In the genomic region with DNA sequence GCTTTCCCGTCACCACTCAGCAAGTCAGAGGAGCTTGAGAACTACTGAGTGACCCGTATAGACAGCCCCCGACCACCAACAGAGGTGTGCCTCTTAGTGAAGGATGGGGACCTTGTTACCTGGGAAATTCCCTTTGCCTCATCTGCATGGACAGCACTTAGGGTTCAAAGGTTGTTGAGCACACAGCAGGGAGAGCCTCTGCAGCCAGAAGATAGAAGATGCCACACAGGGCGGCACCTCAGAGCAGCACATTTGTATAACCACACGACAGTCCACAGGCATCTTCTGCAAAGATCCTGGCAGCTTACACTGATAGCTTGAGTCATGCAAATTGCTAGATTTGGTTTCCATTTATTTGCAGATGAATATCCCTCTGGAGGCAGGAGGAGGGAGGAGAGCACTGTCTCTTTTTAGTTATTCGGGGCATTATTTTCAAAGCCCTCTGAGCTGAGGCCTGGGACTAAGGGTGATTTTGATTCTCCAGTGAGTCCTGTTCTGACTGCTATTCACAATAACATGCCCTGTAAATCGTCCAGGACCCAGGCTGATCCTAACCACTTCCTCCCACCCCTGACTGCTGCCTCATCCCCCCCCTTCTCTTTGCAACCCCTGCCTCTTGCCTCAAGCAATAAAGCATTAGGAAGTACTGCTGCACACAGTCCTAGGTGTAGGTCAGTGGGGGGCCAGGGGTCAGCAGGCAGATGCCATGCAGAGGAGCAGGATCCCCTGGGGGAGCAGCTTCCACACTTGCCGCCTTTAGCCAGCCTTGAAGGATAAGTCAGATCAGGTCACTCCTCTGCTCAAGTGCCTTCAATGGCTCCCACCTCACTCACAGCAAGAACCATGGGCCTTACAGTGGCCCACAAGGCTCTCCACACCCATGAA, we compare ENCODE assay signal across 8 cellular contexts. TPM values are rescaled to one million over a fixed set of nuclear protein-coding genes. Genes with fewer than 3 reads are reported as not detected.
DNase-seq lines count a peak whose midpoint lies in the region; ATAC-seq and TF ChIP-seq lines count a peak whose summit lies in the region.

No MANE protein-coding gene starts in this region.

- H3K56ac ChIP-seq in mesendoderm (ENCODE audit: low read length), result no peak overlapping the region

- POLR2A ChIA-PET in activated CD8-positive, alpha-beta T cell treated with anti-CD3 and anti-CD28 coated beads for 36 hours (lab: Charles Lee), result interaction anchor here (0.9 to 1.4 kb wide), 7 partner anchors 11 to 133 kb away, joined by 3 to 9 read pairs (median 4); no protein-coding TSS in a partner anchor

- TF ChIP-seq CTCF in activated CD8-positive, alpha-beta T cell treated with anti-CD3 and anti-CD28 coated beads for 36 hours (IDR thresholded peaks at IDR 0.05), result no peak

- no peaks in the 10 kb centered on the region for H3K27me3 Mint-ChIP-seq in activated CD8-positive, alpha-beta T cell treated with anti-CD3 and anti-CD28 coated beads for 36 hours

- no peaks in the 10 kb centered on the region for H3K79me2 ChIP-seq in mesendoderm (ENCODE audit: control insufficient read depth, insufficient read depth, low read length)

- no peaks in the 10 kb centered on the region for H3K4me1 ChIP-seq in mesendoderm (ENCODE audit: control insufficient read depth, low read depth, low read length)

- no peaks in the 10 kb centered on the region for H3K36me3 Mint-ChIP-seq in activated CD8-positive, alpha-beta T cell treated with anti-CD3 and anti-CD28 coated beads for 36 hours (ENCODE audit: low read depth)

- no peaks in the 10 kb centered on the region for H3K79me1 ChIP-seq in mesendoderm (ENCODE audit: low read length)

- no CpG with 5 or more reads among the region's 8 CpGs for WGBS in mesendoderm (ENCODE audit: extremely low coverage, insufficient coverage, low lambda C conversion rate)

- no peak overlapping the region for H3K18ac ChIP-seq in mesendoderm (ENCODE audit: low read length)

- no peak overlapping the region for H2BK120ac ChIP-seq in mesendoderm (ENCODE audit: low read depth, low read length)

- no peak overlapping the region for H3K9ac ChIP-seq in mesendoderm (ENCODE audit: low read length)

- H3K4me3 ChIP-seq in mesendoderm (ENCODE audit: low read length), result no peak overlapping the region

- CTCF ChIA-PET in activated CD8-positive, alpha-beta T cell treated with anti-CD3 and anti-CD28 coated beads for 36 hours (lab: Charles Lee), result interaction anchor here (0.9 to 5.1 kb wide), 5 partner anchors 11 to 48 kb away, joined by 3 to 51 read pairs (median 4); a partner anchor contains a TSS

- ATAC-seq in GM18502 (IDR thresholded peaks at IDR 0.05; ENCODE audit: poor library complexity, unreplicated experiment) (peak; percentile 71), HG02642 (IDR thresholded peaks at IDR 0.05; ENCODE audit: poor library complexity, unreplicated experiment) (no peak), HG03025 (IDR thresholded peaks at IDR 0.05; ENCODE audit: low FRiP score, unreplicated experiment) (no peak)
- ATAC-seq in activated CD8-positive, alpha-beta T cell treated with anti-CD3 and anti-CD28 coated beads for 36 hours, result peak; percentile 91

- no peak overlapping the region for H2BK15ac ChIP-seq in mesendoderm (replicated peaks; ENCODE audit: low read depth)

- H3K27me3 ChIP-seq in mesendoderm (ENCODE audit: insufficient read depth, low read length, poor library complexity), result no peaks in the 10 kb centered on the region

- intact Hi-C loops in activated CD8-positive, alpha-beta T cell treated with anti-CD3 and anti-CD28 coated beads for 36 hours (cut with micrococcal nuclease), result no loop called here

- no peak overlapping the region for H4K5ac ChIP-seq in mesendoderm (ENCODE audit: low read length)

- H3K4me1 Mint-ChIP-seq in activated CD8-positive, alpha-beta T cell treated with anti-CD3 and anti-CD28 coated beads for 36 hours (ENCODE audit: low read depth), result peaks cover 53% of the 10 kb centered on the region

- H3K4ac ChIP-seq in mesendoderm (ENCODE audit: low read depth, low read length), result no peak overlapping the region

- H3K36me3 ChIP-seq in mesendoderm (ENCODE audit: control insufficient read depth, insufficient read depth, low read length), result no peaks in the 10 kb centered on the region

- DNase-seq in KBM-7 (peak; percentile 48), mesendoderm (peak; percentile 21), HK-2 (ENCODE audit: unreplicated experiment) (no peak), NCI-H446 (lab: John Stamatoyannopoulos, UW) (no peak)
- peak; percentile 74 for DNase-seq in activated CD8-positive, alpha-beta T cell treated with anti-CD3 and anti-CD28 coated beads for 36 hours

- H4K8ac ChIP-seq in mesendoderm (ENCODE audit: low read depth, low read length), result no peak overlapping the region

- H3K4me3 Mint-ChIP-seq in activated CD8-positive, alpha-beta T cell treated with anti-CD3 and anti-CD28 coated beads for 36 hours, result peak overlapping the region; percentile 78

- no peak overlapping the region for H2BK5ac ChIP-seq in mesendoderm (ENCODE audit: low read length)

- no peaks in the 10 kb centered on the region for H3K9me3 Mint-ChIP-seq in activated CD8-positive, alpha-beta T cell treated with anti-CD3 and anti-CD28 coated beads for 36 hours

- H2AK5ac ChIP-seq in mesendoderm (ENCODE audit: low read length), result no peak overlapping the region

- H3K4me2 ChIP-seq in mesendoderm (ENCODE audit: low read length), result no peak overlapping the region

- H3K27ac ChIP-seq in mesendoderm (ENCODE audit: low read depth, low read length), result no peak overlapping the region

- peak overlapping the region; percentile 93 for H3K27ac Mint-ChIP-seq in activated CD8-positive, alpha-beta T cell treated with anti-CD3 and anti-CD28 coated beads for 36 hours

- in situ Hi-C loops in KBM-7 (cut with MboI; ENCODE audit: low pct_unique_long_range_greater_than_20kb, low sequenced_read_pairs), result no loop called here

- H3K23ac ChIP-seq in mesendoderm (ENCODE audit: low read length), result no peak overlapping the region

RNA-seq across cellular contexts. Expression of a gene that starts 24.6 kb away (rescaled TPM):
- total RNA-seq in activated CD8-positive, alpha-beta T cell treated with anti-CD3 and anti-CD28 coated beads for 36 hours, result not detected
- 0.03 TPM for polyA plus RNA-seq in mesendoderm (2013, experiment 1 of 2)
- polyA plus RNA-seq in mesendoderm (2013, experiment 2 of 2), result 0.01 TPM

RNA-seq across cellular contexts. Expression of a gene that starts 43.9 kb away (rescaled TPM):
- 1 to 10 TPM; 1.3 to 1.7 TPM for total RNA-seq in activated CD8-positive, alpha-beta T cell treated with anti-CD3 and anti-CD28 coated beads for 36 hours
- polyA plus RNA-seq in mesendoderm (2013, experiment 1 of 2), result 2.2 TPM
- polyA plus RNA-seq in mesendoderm (2013, experiment 2 of 2), result 2.1 TPM

RNA-seq across cellular contexts. Expression of a gene that starts 45.0 kb away (rescaled TPM):
- total RNA-seq in activated CD8-positive, alpha-beta T cell treated with anti-CD3 and anti-CD28 coated beads for 36 hours, result not detected
- polyA plus RNA-seq in mesendoderm (2013, experiment 1 of 2), result 0.03 TPM
- 0.04 TPM for polyA plus RNA-seq in mesendoderm (2013, experiment 2 of 2)

Comparison
In these comparisons a context has a peak if more than half of its experiments do, and no peak if none do; other contexts are left out.
1. ATAC-seq: peak in GM18502 (single experiment) and activated CD8-positive, alpha-beta T cell treated with anti-CD3 and anti-CD28 coated beads for 36 hours (single experiment); none in HG02642 (single experiment) and HG03025 (single experiment).
2. DNase-seq: peak in KBM-7 (single experiment), activated CD8-positive, alpha-beta T cell treated with anti-CD3 and anti-CD28 coated beads for 36 hours (single experiment) and mesendoderm (single experiment); none in HK-2 (single experiment) and NCI-H446 (0 of 2).